8 cellular contexts compared by ENCODE assay signal in genomic region chr15:90387534-90388461, GRCh38. TPM values are rescaled to one million over a fixed set of nuclear protein-coding genes. Genes with fewer than 3 reads are reported as not detected.
DNase-seq lines count a peak whose midpoint lies in the region; ATAC-seq lines count a peak whose summit lies in the region.

IQGAP1 (plus strand) TSS chr15:90388242; CDS start chr15:90388342, 100 bp downstream.

- peak within 1 kb of the TSS; percentile 75 for H3K27ac ChIP-seq in cingulate gyrus (ENCODE audit: low read depth, low read length)

- DNase-seq in Ammon's horn (ENCODE audit: low spot score) (peak; percentile 97), GM19238 (ENCODE audit: insufficient read length, low spot score) (peak; percentile 94), NCI-H524 (lab: John Stamatoyannopoulos, UW) (peak; percentile 99), left colon (peak; percentile 98 to 99)
- peak; percentile 96 to 97 for DNase-seq in activated CD4-positive, alpha-beta T cell treated with anti-CD3 and anti-CD28 coated beads for 4 hours
- peak; percentile 98 for DNase-seq in stimulated activated CD4-positive, alpha-beta T cell treated with anti-CD3 and anti-CD28 coated beads, Interleukin-1b, Interleukin-23, amount 100 ng/mL, for 48 hours

- ATAC-seq in HG03442 (IDR thresholded peaks at IDR 0.05; ENCODE audit: unreplicated experiment) = peak; percentile 89
- ATAC-seq in left colon = peak; percentile 91

- intact Hi-C loops in left colon (cut with DNase I, micrococcal nuclease) = no loop called here

RNA-seq across cellular contexts. Expression of gene IQGAP1, which starts in this region (rescaled TPM):
- 100 to 1,000 TPM; 197 to 223 TPM for total RNA-seq in left colon

Comparison
In these comparisons a context has a peak if more than half of its experiments do, and no peak if none do; other contexts are left out.
1. Peak in every context shown above with its lines: DNase-seq, ATAC-seq and H3K27ac ChIP-seq.